In the genomic region with DNA sequence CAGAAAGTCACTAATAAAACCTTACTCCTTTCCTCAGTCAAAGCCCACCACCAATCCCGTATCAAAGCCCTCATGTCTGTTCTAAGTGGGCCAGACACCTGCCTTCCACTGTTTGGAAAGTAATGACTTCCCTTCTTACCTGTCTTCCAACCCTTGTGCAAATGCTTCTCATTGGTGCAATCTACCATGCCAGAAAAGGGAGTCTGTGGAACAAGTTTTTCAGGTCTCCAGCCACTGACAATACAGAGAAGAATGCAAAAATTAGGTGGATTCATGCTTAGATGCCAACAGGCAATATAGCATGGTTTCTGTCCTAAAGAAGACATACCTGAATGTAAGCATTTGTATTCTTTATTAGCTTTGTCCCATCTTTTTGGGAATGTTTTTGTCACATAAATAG, we compare ENCODE assay signal across 16 cellular contexts.
DNase-seq lines count a peak whose midpoint lies in the region; ATAC-seq, FAIRE-seq and TF ChIP-seq lines count a peak whose summit lies in the region.
"Had no signal": no experiment of that assay in that cellular context is flagged by ENCODE, and none has a peak within 500 bp of the region (broad histone marks: within the 10 kb centered on the region; RNA-seq: fewer than 3 reads in every experiment).

No MANE protein-coding gene starts in this region.

- 60% methylated on average over 1 of the region's 1 CpG for WGBS in upper lobe of left lung, 2 donors

- DNase-seq in DMS53 treated with DMSO at 0.1 percent for 48 hours (lab: John Stamatoyannopoulos, UW; ENCODE audit: unreplicated experiment) (peak; percentile 43), HT-29 (ENCODE audit: low spot score) (peak; percentile 20), bronchial epithelial cell (ENCODE audit: low read depth) (peak; percentile 3), mucosa of gallbladder (ENCODE audit: low spot score) (no peak), upper lobe of left lung (no peak)
- DNase-seq: Calu3; CD8-positive, alpha-beta T cell; GDM1; GOT3; H7; IMR-90 had no signal

- TF ChIP-seq CTCF in bronchial epithelial cell (IDR thresholded peaks at IDR 0.05; ENCODE audit: insufficient read depth, low read length, severe bottlenecking) (no peak), upper lobe of left lung (IDR thresholded peaks at IDR 0.05) (no peak)

- H3K27ac ChIP-seq in upper lobe of left lung = no peak overlapping the region
- H3K27ac ChIP-seq: BLaER1 treated with 17β-estradiol and CSF1 and Interleukin-3, amounts not matched to agents 10 nM and 100 nM had no signal

- no peak for TF ChIP-seq POLR2A in upper lobe of left lung (IDR thresholded peaks at IDR 0.05)

- no peak for TF ChIP-seq EP300 in upper lobe of left lung (IDR thresholded peaks at IDR 0.05)

- H3K27me3 ChIP-seq in bronchial epithelial cell (ENCODE audit: control insufficient read depth, insufficient read depth, low read length) (no peaks in the 10 kb centered on the region), upper lobe of left lung (no peaks in the 10 kb centered on the region)
- H3K27me3 ChIP-seq: BLaER1 treated with 17β-estradiol and CSF1 and Interleukin-3, amounts not matched to agents 10 nM and 100 nM had no signal

- ATAC-seq in GM21737 (IDR thresholded peaks at IDR 0.05; ENCODE audit: unreplicated experiment) (no peak), upper lobe of left lung (ENCODE audit: low FRiP score in 2 of 2) (no peak)
- ATAC-seq: CD8-positive, alpha-beta T cell; HCT116; K562 had no signal

- H3K36me3 ChIP-seq in bronchial epithelial cell (ENCODE audit: control insufficient read depth, insufficient read depth, low read length) = no peaks in the 10 kb centered on the region
- no peaks in the 10 kb centered on the region for H3K36me3 ChIP-seq in upper lobe of left lung
- H3K36me3 ChIP-seq: BLaER1 treated with 17β-estradiol and CSF1 and Interleukin-3, amounts not matched to agents 10 nM and 100 nM had no signal

- no peak for FAIRE-seq in bronchial epithelial cell (lab: Jason Lieb, UNC)
- FAIRE-seq: HTR-8/SVneo, K562 had no signal

- H3K4me1 ChIP-seq in upper lobe of left lung = no peaks in the 10 kb centered on the region
- H3K4me1 ChIP-seq: BLaER1 treated with 17β-estradiol and CSF1 and Interleukin-3, amounts not matched to agents 10 nM and 100 nM had no signal

- H3K4me3 ChIP-seq in bronchial epithelial cell (ENCODE audit: low read depth, low read length) (no peak overlapping the region), upper lobe of left lung (no peak overlapping the region)
- H3K4me3 ChIP-seq: BLaER1 treated with 17β-estradiol and CSF1 and Interleukin-3, amounts not matched to agents 10 nM and 100 nM; K562 had no signal

- no peaks in the 10 kb centered on the region for H3K9me3 ChIP-seq in upper lobe of left lung
- H3K9me3 ChIP-seq: BLaER1 treated with 17β-estradiol and CSF1 and Interleukin-3, amounts not matched to agents 10 nM and 100 nM had no signal

Comparison
In these comparisons a context has a peak if more than half of its experiments do, and no peak if none do; other contexts are left out.
1. DNase-seq: peak in DMS53 treated with DMSO at 0.1 percent for 48 hours (single experiment), HT-29 (single experiment) and bronchial epithelial cell (single experiment); none in mucosa of gallbladder (single experiment) and upper lobe of left lung (0 of 2).